Comparison of ENCODE assay signal across 20 cellular contexts in genomic region chr13:114309086-114309485, GRCh38. TPM values are rescaled to one million over a fixed set of nuclear protein-coding genes. Genes with fewer than 3 reads are reported as not detected.
DNase-seq lines count a peak whose midpoint lies in the region; ATAC-seq and TF ChIP-seq lines count a peak whose summit lies in the region.
"Had no signal": no experiment of that assay in that cellular context is flagged by ENCODE, and none has a peak within 500 bp of the region (broad histone marks: within the 10 kb centered on the region; RNA-seq: fewer than 3 reads in every experiment).

No MANE protein-coding gene starts in this region.

- intact Hi-C loops in thyroid gland (cut with DNase I): no loop called here

- no peaks in the 10 kb centered on the region for H3K27me3 ChIP-seq in thyroid gland
- H3K27me3 ChIP-seq: BE2C had no signal

- no peak for TF ChIP-seq POLR2A in thyroid gland (IDR thresholded peaks at IDR 0.05)

- H3K27me3 Mint-ChIP-seq in WTC11 (ENCODE audit: low read depth): no peaks in the 10 kb centered on the region; the same call in 1 of the 2 replicates
- H3K27me3 Mint-ChIP-seq in stimulated activated memory B cell treated with anti-CD40 and anti-IgM and Interleukin-4, amounts not matched to agents 10 μg/mL and 1 μg/mL and 100 μg/mL, for 72 hours: no peaks in the 10 kb centered on the region
- H3K27me3 Mint-ChIP-seq: CD8-positive, alpha-beta memory T cell had no signal

- no peak for ATAC-seq in WTC11
- no peak for ATAC-seq in stimulated activated memory B cell treated with anti-CD40 and anti-IgM and Interleukin-4, amounts not matched to agents 10 μg/mL and 1 μg/mL and 100 μg/mL, for 72 hours
- ATAC-seq: GM12878 had no signal

- DNase-seq in LNCaP clone FGC (ENCODE audit: low read depth): peak; percentile 18
- no peak for DNase-seq in WTC11 (ENCODE audit: low spot score)
- no peak for DNase-seq in thyroid gland
- no peak for DNase-seq in 8988T
- DNase-seq: ACHN; BE2C; C1 segment of cervical spinal cord; CD4-positive, CD25-positive, alpha-beta regulatory T cell; CD8-positive, alpha-beta memory T cell; COR-L47; DMS 273 treated with DMSO at 0.1 percent for 48 hours; DND-41; EL; GOT3; H9; IMR-90 had no signal

- H3K4me1 ChIP-seq in HEK293 (ENCODE audit: control insufficient read depth, insufficient read depth, low read length): no peaks in the 10 kb centered on the region
- peaks cover 6 to 19% of the 10 kb centered on the region in 2 donors for H3K4me1 ChIP-seq in thyroid gland
- H3K4me1 ChIP-seq: BE2C had no signal

- peaks cover 22% of the 10 kb centered on the region for H3K36me3 Mint-ChIP-seq in WTC11
- peaks cover 20% of the 10 kb centered on the region for H3K36me3 Mint-ChIP-seq in stimulated activated memory B cell treated with anti-CD40 and anti-IgM and Interleukin-4, amounts not matched to agents 10 μg/mL and 1 μg/mL and 100 μg/mL, for 72 hours

- H3K9me3 ChIP-seq in HEK293 (ENCODE audit: control insufficient read depth, insufficient read depth, low read depth, low read length): no peaks in the 10 kb centered on the region
- H3K9me3 ChIP-seq in thyroid gland: no peaks in the 10 kb centered on the region
- H3K9me3 ChIP-seq: BE2C had no signal

- no peak overlapping the region for H3K27ac Mint-ChIP-seq in WTC11
- H3K27ac Mint-ChIP-seq in stimulated activated memory B cell treated with anti-CD40 and anti-IgM and Interleukin-4, amounts not matched to agents 10 μg/mL and 1 μg/mL and 100 μg/mL, for 72 hours: no peak overlapping the region
- H3K27ac Mint-ChIP-seq: CD4-positive, CD25-positive, alpha-beta regulatory T cell; H9 had no signal

- WGBS in thyroid gland, 2 donors: 92 to 94% methylated on average over 2 of the region's 2 CpGs

- no peaks in the 10 kb centered on the region for H3K9me3 Mint-ChIP-seq in WTC11
- H3K9me3 Mint-ChIP-seq in stimulated activated memory B cell treated with anti-CD40 and anti-IgM and Interleukin-4, amounts not matched to agents 10 μg/mL and 1 μg/mL and 100 μg/mL, for 72 hours: no peaks in the 10 kb centered on the region
- H3K9me3 Mint-ChIP-seq: CD4-positive, CD25-positive, alpha-beta regulatory T cell; CD8-positive, alpha-beta memory T cell; H9 had no signal

- H3K36me3 ChIP-seq in HEK293 (ENCODE audit: control insufficient read depth in 2 of 2, insufficient read depth in 1 of 2, low read length in 2 of 2) (peaks cover 7 to 11% of the 10 kb centered on the region in 2 experiments; a peak in 2 of 3 replicates), thyroid gland (peaks cover 6 to 16% of the 10 kb centered on the region in 2 donors)

- POLR2A ChIA-PET in HEK293 (lab: Yijun Ruan, JAX) (interaction anchor here (0.7 kb wide), 1 partner anchor 287 kb away, joined by 3 read pairs; no protein-coding TSS in a partner anchor), WTC11 (lab: Charles Lee) (no interaction called here)

- no peak overlapping the region for H3K4me3 Mint-ChIP-seq in WTC11
- H3K4me3 Mint-ChIP-seq in stimulated activated memory B cell treated with anti-CD40 and anti-IgM and Interleukin-4, amounts not matched to agents 10 μg/mL and 1 μg/mL and 100 μg/mL, for 72 hours: no peak overlapping the region
- H3K4me3 Mint-ChIP-seq: CD4-positive, CD25-positive, alpha-beta regulatory T cell; CD8-positive, alpha-beta memory T cell; H9 had no signal

- peaks cover 7% of the 10 kb centered on the region for H3K4me1 Mint-ChIP-seq in WTC11
- H3K4me1 Mint-ChIP-seq in stimulated activated memory B cell treated with anti-CD40 and anti-IgM and Interleukin-4, amounts not matched to agents 10 μg/mL and 1 μg/mL and 100 μg/mL, for 72 hours: peaks cover 16% of the 10 kb centered on the region

- TF ChIP-seq CTCF in HEK293 (tag by site-specific recombination; IDR thresholded peaks at IDR 0.05) (no peak), LNCaP clone FGC (IDR thresholded peaks at IDR 0.05; ENCODE audit: control insufficient read depth, extremely low read depth, insufficient read depth) (no peak), WTC11 (IDR thresholded peaks at IDR 0.05) (no peak), thyroid gland (IDR thresholded peaks at IDR 0.05) (no peak)

- no peak overlapping the region for H3K4me3 ChIP-seq in HEK293 (ENCODE audit: low read depth, low read length)
- no peak overlapping the region for H3K4me3 ChIP-seq in LNCaP clone FGC (ENCODE audit: low read depth, low read length)
- H3K4me3 ChIP-seq in thyroid gland (replicated peaks in 1 of 3): no peak overlapping the region
- H3K4me3 ChIP-seq: GM12878 had no signal

- H3K27ac ChIP-seq in HEK293 (ENCODE audit: extremely low read depth, low read depth, low read length) (no peak overlapping the region), thyroid gland (peak overlapping the region; percentile 46 to 65 (median 65))
- H3K27ac ChIP-seq: HL-60 had no signal

- CTCF ChIA-PET in HEK293 (lab: Yijun Ruan, JAX): no interaction called here
- CTCF ChIA-PET in WTC11 (lab: Charles Lee): no interaction called here

TF ChIP-seq in HEK293, 187 proteins besides CTCF, POLR2A, EP300 and RAD21:
- TF ChIP-seq ZNF830 (tag by site-specific recombination; IDR thresholded peaks at IDR 0.05; ENCODE audit: low read depth) (no peak), ZNF121 (tag by site-specific recombination; IDR thresholded peaks at IDR 0.05) (peak; percentile 88), ZBTB20 (tag by site-specific recombination; IDR thresholded peaks at IDR 0.05) (no peak), ZBTB21 (tag by site-specific recombination; IDR thresholded peaks at IDR 0.05) (no peak), ZNF202 (tag by site-specific recombination; IDR thresholded peaks at IDR 0.05; ENCODE audit: borderline replicate concordance) (no peak), ZNF626 (tag by site-specific recombination; IDR thresholded peaks at IDR 0.05) (no peak)
- TF ChIP-seq, protein P1, sequence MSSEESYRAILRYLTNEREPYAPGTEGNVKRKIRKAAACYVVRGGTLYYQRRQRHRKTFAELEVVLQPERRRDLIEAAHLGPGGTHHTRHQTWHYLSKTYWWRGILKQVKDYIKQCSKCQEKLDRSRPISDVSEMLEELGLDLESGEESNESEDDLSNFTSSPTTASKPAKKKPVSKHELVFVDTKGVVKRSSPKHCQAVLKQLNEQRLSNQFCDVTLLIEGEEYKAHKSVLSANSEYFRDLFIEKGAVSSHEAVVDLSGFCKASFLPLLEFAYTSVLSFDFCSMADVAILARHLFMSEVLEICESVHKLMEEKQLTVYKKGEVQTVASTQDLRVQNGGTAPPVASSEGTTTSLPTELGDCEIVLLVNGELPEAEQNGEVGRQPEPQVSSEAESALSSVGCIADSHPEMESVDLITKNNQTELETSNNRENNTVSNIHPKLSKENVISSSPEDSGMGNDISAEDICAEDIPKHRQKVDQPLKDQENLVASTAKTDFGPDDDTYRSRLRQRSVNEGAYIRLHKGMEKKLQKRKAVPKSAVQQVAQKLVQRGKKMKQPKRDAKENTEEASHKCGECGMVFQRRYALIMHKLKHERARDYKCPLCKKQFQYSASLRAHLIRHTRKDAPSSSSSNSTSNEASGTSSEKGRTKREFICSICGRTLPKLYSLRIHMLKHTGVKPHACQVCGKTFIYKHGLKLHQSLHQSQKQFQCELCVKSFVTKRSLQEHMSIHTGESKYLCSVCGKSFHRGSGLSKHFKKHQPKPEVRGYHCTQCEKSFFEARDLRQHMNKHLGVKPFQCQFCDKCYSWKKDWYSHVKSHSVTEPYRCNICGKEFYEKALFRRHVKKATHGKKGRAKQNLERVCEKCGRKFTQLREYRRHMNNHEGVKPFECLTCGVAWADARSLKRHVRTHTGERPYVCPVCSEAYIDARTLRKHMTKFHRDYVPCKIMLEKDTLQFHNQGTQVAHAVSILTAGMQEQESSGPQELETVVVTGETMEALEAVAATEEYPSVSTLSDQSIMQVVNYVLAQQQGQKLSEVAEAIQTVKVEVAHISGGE (tag by site-specific recombination; conservative IDR thresholded peaks at IDR 0.05; ENCODE audit: low read depth): no peak

TF ChIP-seq in WTC11, 78 proteins besides CTCF, POLR2A, EP300 and RAD21:
- no peak for TF ChIP-seq TCF7 (CRISPR knock-in tag; IDR thresholded peaks at IDR 0.05; ENCODE audit: low read depth)
- TF ChIP-seq ZNF121 (CRISPR knock-in tag; IDR thresholded peaks at IDR 0.05): peak; percentile 90

RNA-seq across cellular contexts. Expression of gene CHAMP1, which starts 5.2 kb away (rescaled TPM):
- total RNA-seq in WTC11 (2021) (29.5 to 31.7 TPM (median 30.6 TPM) in 3 replicates), thyroid gland (10 to 100 TPM; 15.6 to 32.1 (median 18.0) TPM)

RNA-seq across cellular contexts. Expression of gene UPF3A, which starts 27.7 kb away (rescaled TPM):
- total RNA-seq in WTC11 (2021) (64.2 to 71.9 TPM (median 68.7 TPM) in 3 replicates), thyroid gland (10 to 100 TPM; 58.8 to 81.9 (median 70.1) TPM)

Comparison
In these comparisons a context has a peak if more than half of its experiments do, and no peak if none do; other contexts are left out.
1. Of the 8 proteins assayed by ChIP-seq in both HEK293 and WTC11: peak only in HEK293: none; only in WTC11: none; in both: ZNF121; in neither: 7.